Comparison of ENCODE assay signal across 1 cellular context in genomic region chr10:29319205-29319781, GRCh38.
TF ChIP-seq lines count a peak whose summit lies in the region.

No MANE protein-coding gene starts in this region.

TF ChIP-seq in HepG2, 621 proteins besides CTCF, POLR2A, EP300 and RAD21 (continued from another document and continues in another):
- TF ChIP-seq DNMT1 (CRISPR knock-in tag; IDR thresholded peaks at IDR 0.05) = no peak
- no peak for TF ChIP-seq ZBTB44 (CRISPR knock-in tag; IDR thresholded peaks at IDR 0.05)
- no peak for TF ChIP-seq IKZF1 (IDR thresholded peaks at IDR 0.05)
- no peak for TF ChIP-seq ZNF503 (CRISPR knock-in tag; IDR thresholded peaks at IDR 0.05)
- TF ChIP-seq ZNF691 (CRISPR knock-in tag; IDR thresholded peaks at IDR 0.05; ENCODE audit: borderline replicate concordance, low read depth) = no peak
- TF ChIP-seq HMGXB3 (CRISPR knock-in tag; IDR thresholded peaks at IDR 0.05; ENCODE audit: borderline replicate concordance) = 0 out of 2 replicates have a peak, but pooled peaks have one; percentile 26
- TF ChIP-seq ERF (CRISPR knock-in tag; IDR thresholded peaks at IDR 0.05) = no peak
- no peak for TF ChIP-seq ZNF513 (CRISPR knock-in tag; conservative IDR thresholded peaks at IDR 0.05)
- TF ChIP-seq PHF21A (CRISPR knock-in tag; IDR thresholded peaks at IDR 0.05) = peak; percentile 30; the same call in 1 of the 2 replicates
- TF ChIP-seq SRSF1 (optimal IDR thresholded peaks at IDR 0.05; ENCODE audit: low read depth, low read length) = no peak
- no peak for TF ChIP-seq ZNF615 (CRISPR knock-in tag; IDR thresholded peaks at IDR 0.05; ENCODE audit: borderline replicate concordance)
- no peak for TF ChIP-seq TP53 (CRISPR knock-in tag; conservative IDR thresholded peaks at IDR 0.05)
- no peak for TF ChIP-seq KAT2B (IDR thresholded peaks at IDR 0.05; ENCODE audit: borderline replicate concordance, low read depth, low read length)
- no peak for TF ChIP-seq PBX3 (CRISPR knock-in tag; IDR thresholded peaks at IDR 0.05; ENCODE audit: borderline replicate concordance)
- peak; percentile 34; the same call in 1 of the 2 replicates for TF ChIP-seq TCF7 (IDR thresholded peaks at IDR 0.05; ENCODE audit: low read depth)
- TF ChIP-seq IKZF5 (CRISPR knock-in tag; IDR thresholded peaks at IDR 0.05) = no peak
- no peak for TF ChIP-seq HNRNPLL (IDR thresholded peaks at IDR 0.05; ENCODE audit: low read depth, low read length, poor library complexity, severe bottlenecking)
- TF ChIP-seq SOX6 (IDR thresholded peaks at IDR 0.05) = no peak
- no peak for TF ChIP-seq SOX6 (CRISPR knock-in tag; IDR thresholded peaks at IDR 0.05)
- no peak for TF ChIP-seq KLF6 (CRISPR knock-in tag; IDR thresholded peaks at IDR 0.05)
- TF ChIP-seq CREB3 (CRISPR knock-in tag; IDR thresholded peaks at IDR 0.05) = no peak
- no peak for TF ChIP-seq SRF (IDR thresholded peaks at IDR 0.05; ENCODE audit: low read depth, low read length)
- TF ChIP-seq STAT5B (CRISPR knock-in tag; IDR thresholded peaks at IDR 0.05) = no peak
- peak; percentile 33; the same call in 1 of the 2 replicates for TF ChIP-seq ZFX (CRISPR knock-in tag; IDR thresholded peaks at IDR 0.05; ENCODE audit: low read depth)
- peak; percentile 67 for TF ChIP-seq ZNF687 (CRISPR knock-in tag; IDR thresholded peaks at IDR 0.05)
- TF ChIP-seq FOXJ3 (CRISPR knock-in tag; IDR thresholded peaks at IDR 0.05; ENCODE audit: borderline replicate concordance) = no peak
- TF ChIP-seq ZNF619 (CRISPR knock-in tag; IDR thresholded peaks at IDR 0.05) = no peak
- no peak for TF ChIP-seq CHCHD3 (CRISPR knock-in tag; IDR thresholded peaks at IDR 0.05)
- no peak for TF ChIP-seq FOXC1 (CRISPR knock-in tag; IDR thresholded peaks at IDR 0.05; ENCODE audit: borderline replicate concordance)
- TF ChIP-seq FOSL2 (CRISPR knock-in tag; IDR thresholded peaks at IDR 0.05) = peak; percentile 13; the same call in 1 of the 2 replicates
- TF ChIP-seq ZSCAN20 (CRISPR knock-in tag; IDR thresholded peaks at IDR 0.05; ENCODE audit: borderline replicate concordance) = no peak
- no peak for TF ChIP-seq GZF1 (CRISPR knock-in tag; IDR thresholded peaks at IDR 0.05)
- no peak for TF ChIP-seq SMAD3 (CRISPR knock-in tag; IDR thresholded peaks at IDR 0.05)
- no peak for TF ChIP-seq ZUFSP (CRISPR knock-in tag; IDR thresholded peaks at IDR 0.05; ENCODE audit: borderline replicate concordance)
- 0 out of 2 replicates have a peak, but pooled peaks have one; percentile 40 for TF ChIP-seq ZSCAN25 (CRISPR knock-in tag; IDR thresholded peaks at IDR 0.05)
- no peak for TF ChIP-seq PTBP1 (IDR thresholded peaks at IDR 0.05; ENCODE audit: low read depth, low read length, poor library complexity, severe bottlenecking)
